Comparison of ENCODE assay signal across 4 cellular contexts in genomic region chr4:121796283-121796682, GRCh38.
TF ChIP-seq lines count a peak whose summit lies in the region.

No MANE protein-coding gene starts in this region.

TF ChIP-seq in SK-N-SH, 30 proteins besides CTCF, POLR2A, EP300 and RAD21:
- no peak for TF ChIP-seq NRF1 (IDR thresholded peaks at IDR 0.05; ENCODE audit: low read depth, low read length)
- TF ChIP-seq FOXM1 (IDR thresholded peaks at IDR 0.05; ENCODE audit: low read depth) = no peak
- no peak for TF ChIP-seq TAF1 (IDR thresholded peaks at IDR 0.05; ENCODE audit: borderline replicate concordance, low read depth, low read length)

TF ChIP-seq in SK-N-SH treated with all-trans-retinoic acid at 6 μM for 48 hours, 23 proteins besides CTCF, POLR2A, EP300 and RAD21 (continues in another document):
- TF ChIP-seq PPARA (CRISPR knock-in tag; IDR thresholded peaks at IDR 0.05; ENCODE audit: borderline replicate concordance) = no peak
- TF ChIP-seq ZC3H10 (CRISPR knock-in tag; IDR thresholded peaks at IDR 0.05) = no peak
- TF ChIP-seq, protein P1, sequence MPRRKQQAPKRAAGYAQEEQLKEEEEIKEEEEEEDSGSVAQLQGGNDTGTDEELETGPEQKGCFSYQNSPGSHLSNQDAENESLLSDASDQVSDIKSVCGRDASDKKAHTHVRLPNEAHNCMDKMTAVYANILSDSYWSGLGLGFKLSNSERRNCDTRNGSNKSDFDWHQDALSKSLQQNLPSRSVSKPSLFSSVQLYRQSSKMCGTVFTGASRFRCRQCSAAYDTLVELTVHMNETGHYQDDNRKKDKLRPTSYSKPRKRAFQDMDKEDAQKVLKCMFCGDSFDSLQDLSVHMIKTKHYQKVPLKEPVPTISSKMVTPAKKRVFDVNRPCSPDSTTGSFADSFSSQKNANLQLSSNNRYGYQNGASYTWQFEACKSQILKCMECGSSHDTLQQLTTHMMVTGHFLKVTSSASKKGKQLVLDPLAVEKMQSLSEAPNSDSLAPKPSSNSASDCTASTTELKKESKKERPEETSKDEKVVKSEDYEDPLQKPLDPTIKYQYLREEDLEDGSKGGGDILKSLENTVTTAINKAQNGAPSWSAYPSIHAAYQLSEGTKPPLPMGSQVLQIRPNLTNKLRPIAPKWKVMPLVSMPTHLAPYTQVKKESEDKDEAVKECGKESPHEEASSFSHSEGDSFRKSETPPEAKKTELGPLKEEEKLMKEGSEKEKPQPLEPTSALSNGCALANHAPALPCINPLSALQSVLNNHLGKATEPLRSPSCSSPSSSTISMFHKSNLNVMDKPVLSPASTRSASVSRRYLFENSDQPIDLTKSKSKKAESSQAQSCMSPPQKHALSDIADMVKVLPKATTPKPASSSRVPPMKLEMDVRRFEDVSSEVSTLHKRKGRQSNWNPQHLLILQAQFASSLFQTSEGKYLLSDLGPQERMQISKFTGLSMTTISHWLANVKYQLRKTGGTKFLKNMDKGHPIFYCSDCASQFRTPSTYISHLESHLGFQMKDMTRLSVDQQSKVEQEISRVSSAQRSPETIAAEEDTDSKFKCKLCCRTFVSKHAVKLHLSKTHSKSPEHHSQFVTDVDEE (CRISPR knock-in tag; IDR thresholded peaks at IDR 0.05) = no peak
- no peak for TF ChIP-seq BACH2 (CRISPR knock-in tag; IDR thresholded peaks at IDR 0.05; ENCODE audit: borderline replicate concordance)
- TF ChIP-seq ARNTL (CRISPR knock-in tag; IDR thresholded peaks at IDR 0.05; ENCODE audit: borderline replicate concordance, low read depth) = no peak
- TF ChIP-seq ZFP30 (CRISPR knock-in tag; IDR thresholded peaks at IDR 0.05) = no peak
- TF ChIP-seq CSRNP3 (CRISPR knock-in tag; IDR thresholded peaks at IDR 0.05) = no peak
- TF ChIP-seq, protein P2, sequence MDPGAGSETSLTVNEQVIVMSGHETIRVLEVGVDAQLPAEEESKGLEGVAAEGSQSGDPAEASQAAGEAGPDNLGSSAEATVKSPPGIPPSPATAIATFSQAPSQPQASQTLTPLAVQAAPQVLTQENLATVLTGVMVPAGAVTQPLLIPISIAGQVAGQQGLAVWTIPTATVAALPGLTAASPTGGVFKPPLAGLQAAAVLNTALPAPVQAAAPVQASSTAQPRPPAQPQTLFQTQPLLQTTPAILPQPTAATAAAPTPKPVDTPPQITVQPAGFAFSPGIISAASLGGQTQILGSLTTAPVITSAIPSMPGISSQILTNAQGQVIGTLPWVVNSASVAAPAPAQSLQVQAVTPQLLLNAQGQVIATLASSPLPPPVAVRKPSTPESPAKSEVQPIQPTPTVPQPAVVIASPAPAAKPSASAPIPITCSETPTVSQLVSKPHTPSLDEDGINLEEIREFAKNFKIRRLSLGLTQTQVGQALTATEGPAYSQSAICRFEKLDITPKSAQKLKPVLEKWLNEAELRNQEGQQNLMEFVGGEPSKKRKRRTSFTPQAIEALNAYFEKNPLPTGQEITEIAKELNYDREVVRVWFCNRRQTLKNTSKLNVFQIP (CRISPR knock-in tag; IDR thresholded peaks at IDR 0.05; ENCODE audit: borderline replicate concordance, low read depth) = no peak
- TF ChIP-seq TOX (CRISPR knock-in tag; IDR thresholded peaks at IDR 0.05; ENCODE audit: borderline replicate concordance) = no peak

TF ChIP-seq in IMR-90, 13 proteins besides CTCF, POLR2A, EP300 and RAD21:
- TF ChIP-seq NFE2L2 (IDR thresholded peaks at IDR 0.05; ENCODE audit: low read depth, low read length) (no peak), MAZ (IDR thresholded peaks at IDR 0.05; ENCODE audit: borderline replicate concordance, low read depth, low read length) (no peak), FOS (IDR thresholded peaks at IDR 0.05; ENCODE audit: low read depth, low read length) (no peak), SMC3 (IDR thresholded peaks at IDR 0.05; ENCODE audit: low read depth, low read length) (no peak), ELK1 (IDR thresholded peaks at IDR 0.05; ENCODE audit: borderline replicate concordance, low read depth, low read length) (no peak), CHD1 (IDR thresholded peaks at IDR 0.05; ENCODE audit: low read depth, low read length) (no peak), RFX5 (IDR thresholded peaks at IDR 0.05; ENCODE audit: low read depth, low read length) (no peak), BHLHE40 (IDR thresholded peaks at IDR 0.05; ENCODE audit: low read depth, low read length) (no peak), CEBPB (IDR thresholded peaks at IDR 0.05; ENCODE audit: low read depth, low read length) (no peak), MXI1 (IDR thresholded peaks at IDR 0.05; ENCODE audit: borderline replicate concordance, low read depth, low read length) (no peak), RCOR1 (IDR thresholded peaks at IDR 0.05; ENCODE audit: insufficient replicate concordance, low read length) (no peak), MAFK (IDR thresholded peaks at IDR 0.05; ENCODE audit: low read depth, low read length) (no peak)
- TF ChIP-seq, protein P3, sequence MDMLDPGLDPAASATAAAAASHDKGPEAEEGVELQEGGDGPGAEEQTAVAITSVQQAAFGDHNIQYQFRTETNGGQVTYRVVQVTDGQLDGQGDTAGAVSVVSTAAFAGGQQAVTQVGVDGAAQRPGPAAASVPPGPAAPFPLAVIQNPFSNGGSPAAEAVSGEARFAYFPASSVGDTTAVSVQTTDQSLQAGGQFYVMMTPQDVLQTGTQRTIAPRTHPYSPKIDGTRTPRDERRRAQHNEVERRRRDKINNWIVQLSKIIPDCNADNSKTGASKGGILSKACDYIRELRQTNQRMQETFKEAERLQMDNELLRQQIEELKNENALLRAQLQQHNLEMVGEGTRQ (IDR thresholded peaks at IDR 0.05; ENCODE audit: low read depth, low read length) = no peak

TF ChIP-seq in endothelial cell of umbilical vein, 7 proteins besides CTCF, POLR2A, EP300 and RAD21:
- TF ChIP-seq FOS (IDR thresholded peaks at IDR 0.05; ENCODE audit: borderline replicate concordance, insufficient read depth, low read length) = no peak
